Comparison of ENCODE assay signal across 8 cellular contexts in genomic region chr1:171740987-171741871, GRCh38. TPM values are rescaled to one million over a fixed set of nuclear protein-coding genes. Genes with fewer than 3 reads are reported as not detected.
DNase-seq lines count a peak whose midpoint lies in the region; ATAC-seq, FAIRE-seq and TF ChIP-seq lines count a peak whose summit lies in the region.

No MANE protein-coding gene starts in this region.

- peak overlapping the region; percentile 58 for H3K9ac ChIP-seq in HUES48 (ENCODE audit: low read depth, low read length)

- H3K4me1 ChIP-seq in HUES48 (ENCODE audit: control insufficient read depth, insufficient read depth, low read length) (peaks cover 25% of the 10 kb centered on the region), RWPE2 (ENCODE audit: insufficient read depth, poor library complexity, severe bottlenecking) (peaks cover 24% of the 10 kb centered on the region), pancreas (peaks cover 0 to 26% (median 11%) of the 10 kb centered on the region in 3 donors)

- intact Hi-C loops in Right ventricle myocardium superior (cut with DNase I) (no loop called here), pancreas (cut with DNase I) (no loop called here)

- TF ChIP-seq CTCF in BJ (IDR thresholded peaks at IDR 0.05; ENCODE audit: insufficient read depth, low read depth, low read length) (peak; percentile 18; the same call in 1 of the 2 replicates), RWPE2 (IDR thresholded peaks at IDR 0.05; ENCODE audit: poor library complexity, severe bottlenecking) (peak; percentile 30), pancreas (IDR thresholded peaks at IDR 0.05) (no peak)

- ATAC-seq in GM19395 (IDR thresholded peaks at IDR 0.05; ENCODE audit: unreplicated experiment) (peak; percentile 42), RWPE2 (ENCODE audit: low read depth) (peak; percentile 13; the same call in 2 of the 3 replicates), Right ventricle myocardium superior (ENCODE audit: poor library complexity) (peak; percentile 61), pancreas (peak; percentile 46 to 65 (median 61))
- ATAC-seq in activated naive CD4-positive, alpha-beta T cell treated with anti-CD3 and anti-CD28 coated beads, Interleukin-2, amount 50 U/mL, for 72 hours, result peak; percentile 30

- H3K4me3 ChIP-seq in BJ (ENCODE audit: low read depth, low read length) (peak overlapping the region; percentile 66), HUES48 (ENCODE audit: low read depth, low read length) (peak overlapping the region; percentile 100), RWPE2 (ENCODE audit: severe bottlenecking) (peak overlapping the region; percentile 81), pancreas (peak overlapping the region; percentile 67 to 99 (median 80))

- H3K36me3 ChIP-seq in BJ (ENCODE audit: control insufficient read depth, insufficient read depth, low read length) (no peaks in the 10 kb centered on the region), HUES48 (ENCODE audit: control insufficient read depth, insufficient read depth, low read length) (0 out of 2 replicates have a peak, but pooled peaks cover 9% of the 10 kb centered on the region), RWPE2 (ENCODE audit: low read depth) (peaks cover 23% of the 10 kb centered on the region), pancreas (peaks cover 0 to 10% (median 3%) of the 10 kb centered on the region in 3 donors)

- DNase-seq in BJ (ENCODE audit: low read depth), result no peak
- no peak for DNase-seq in RWPE2 (ENCODE audit: low spot score)
- peak in 1 of 2 donors; percentile 31 for DNase-seq in activated naive CD4-positive, alpha-beta T cell treated with anti-CD3 and anti-CD28 coated beads, Interleukin-2, amount 50 U/mL, for 72 hours (ENCODE audit: low spot score in 2 of 2)
- DNase-seq in Right ventricle myocardium superior, result peak; percentile 49
- peak in 4 of 6 donors; percentile 21 to 33 (median 26) for DNase-seq in pancreas
- no peak for DNase-seq in GOT3 (lab: John Stamatoyannopoulos, UW)

- POLR2A ChIA-PET in BJ (lab: Charles Lee), result interaction anchor here (0.6 kb wide), 1 partner anchor 95 kb away, joined by 3 read pairs; no protein-coding TSS in a partner anchor

- FAIRE-seq in pancreas (lab: Jason Lieb, UNC), result no peak

- H3K27ac Mint-ChIP-seq in activated naive CD4-positive, alpha-beta T cell treated with anti-CD3 and anti-CD28 coated beads, Interleukin-2, amount 50 U/mL, for 72 hours, result peak overlapping the region; percentile 96 to 99

- H3K27me3 ChIP-seq in BJ (ENCODE audit: control insufficient read depth, insufficient read depth, low read length) (no peaks in the 10 kb centered on the region), HUES48 (ENCODE audit: control insufficient read depth, insufficient read depth, low read length) (no peaks in the 10 kb centered on the region), RWPE2 (ENCODE audit: insufficient read depth, poor library complexity, severe bottlenecking) (no peaks in the 10 kb centered on the region), pancreas (no peaks in the 10 kb centered on the region)

- H3K36me3 Mint-ChIP-seq in activated naive CD4-positive, alpha-beta T cell treated with anti-CD3 and anti-CD28 coated beads, Interleukin-2, amount 50 U/mL, for 72 hours, result peaks cover 20 to 23% of the 10 kb centered on the region in 2 donors

- 1 to 2% methylated on average over 28 of the region's 28 CpGs for WGBS in pancreas, 2 donors

- peak overlapping the region; percentile 91 for H3K27ac ChIP-seq in HUES48 (ENCODE audit: low read depth, low read length)
- H3K27ac ChIP-seq in RWPE2 (ENCODE audit: poor library complexity, severe bottlenecking), result peak overlapping the region; percentile 86
- peak overlapping the region; percentile 77 to 93 (median 87) for H3K27ac ChIP-seq in pancreas

- CTCF ChIA-PET in BJ (lab: Yijun Ruan, JAX), result interaction anchor here (1.6 to 2.1 kb wide), 4 partner anchors 13 to 96 kb away, joined by 3 to 10 read pairs (median 5); no protein-coding TSS in a partner anchor

- no peaks in the 10 kb centered on the region for H3K9me3 Mint-ChIP-seq in activated naive CD4-positive, alpha-beta T cell treated with anti-CD3 and anti-CD28 coated beads, Interleukin-2, amount 50 U/mL, for 72 hours

- H3K9me3 ChIP-seq in HUES48 (ENCODE audit: control insufficient read depth, insufficient read depth, low read length) (no peaks in the 10 kb centered on the region), RWPE2 (ENCODE audit: severe bottlenecking) (no peaks in the 10 kb centered on the region), pancreas (no peaks in the 10 kb centered on the region)

RNA-seq across cellular contexts. Expression of gene VAMP4, which starts 0.6 kb away (rescaled TPM):
- polyA plus RNA-seq in BJ (2011; rRNA removed) (4.5 and 9.9 TPM in 2 replicates), pancreas (1 to 10 TPM; 3.2 to 7.6 TPM)
- polyA minus RNA-seq in BJ (2011; rRNA and poly(A)+ RNA removed), result 1.8 and 2.0 TPM in 2 replicates
- total RNA-seq in activated naive CD4-positive, alpha-beta T cell treated with anti-CD3 and anti-CD28 coated beads, Interleukin-2, amount 50 U/mL, for 72 hours, result 10 to 100 TPM in 1 of 2 donors, 1 to 10 TPM in 1; 6.8 to 11.9 TPM
- total RNA-seq in Right ventricle myocardium superior (12.1 TPM), pancreas (1 to 10 TPM; 5.8 to 7.5 (median 6.2) TPM)

RNA-seq across cellular contexts. Expression of gene METTL13, which starts 40.2 kb away (rescaled TPM):
- polyA plus RNA-seq in BJ (2011; rRNA removed) (25.9 and 30.1 TPM in 2 replicates), pancreas (1 to 10 TPM; 5.2 to 9.8 TPM)
- polyA minus RNA-seq in BJ (2011; rRNA and poly(A)+ RNA removed), result 16.9 and 27.4 TPM in 2 replicates
- total RNA-seq in activated naive CD4-positive, alpha-beta T cell treated with anti-CD3 and anti-CD28 coated beads, Interleukin-2, amount 50 U/mL, for 72 hours, result 10 to 100 TPM; 53.0 to 57.4 TPM
- total RNA-seq in Right ventricle myocardium superior (16.8 TPM), pancreas (10 to 100 TPM in 4 of 6 donors, 1 to 10 TPM in 2; 7.2 to 16.6 (median 10.2) TPM)

Comparison
In these comparisons a context has a peak if more than half of its experiments do, and no peak if none do; other contexts are left out.
1. DNase-seq: peak in Right ventricle myocardium superior (single experiment) and pancreas (4 of 6); none in BJ (single experiment), RWPE2 (single experiment) and GOT3 (single experiment).
2. CTCF ChIP-seq: peak in BJ (single experiment) and RWPE2 (single experiment); none in pancreas (0 of 4).
3. Peak in every context shown above with its lines, with median percentiles within 50 percentile points of each other: H3K4me3 ChIP-seq, ATAC-seq and H3K27ac ChIP-seq.